19 cellular contexts compared by ENCODE assay signal in genomic region chr6:151914475-151914874, GRCh38.
DNase-seq lines count a peak whose midpoint lies in the region; ATAC-seq and TF ChIP-seq lines count a peak whose summit lies in the region.
"Had no signal": no experiment of that assay in that cellular context is flagged by ENCODE, and none has a peak within 500 bp of the region (broad histone marks: within the 10 kb centered on the region; RNA-seq: fewer than 3 reads in every experiment).

No MANE protein-coding gene starts in this region.

- H3K27ac Mint-ChIP-seq in HFFc6: no peak overlapping the region
- H3K27ac Mint-ChIP-seq: nephron progenitor cell; stimulated activated effector memory CD8-positive, alpha-beta T cell treated with anti-CD3 and anti-CD28 coated beads, Interleukin-12 subunit alpha, Interleukin-12 subunit beta, amount 100 ng/mL, for 72 hours had no signal

- H3K4me1 Mint-ChIP-seq in HFFc6 (ENCODE audit: low read depth): peaks cover 56% of the 10 kb centered on the region
- H3K4me1 Mint-ChIP-seq: nephron progenitor cell; stimulated activated effector memory CD8-positive, alpha-beta T cell treated with anti-CD3 and anti-CD28 coated beads, Interleukin-12 subunit alpha, Interleukin-12 subunit beta, amount 100 ng/mL, for 72 hours had no signal

- no peaks in the 10 kb centered on the region for H3K36me3 ChIP-seq in RWPE2 (ENCODE audit: low read depth)
- H3K36me3 ChIP-seq in uterus: no peaks in the 10 kb centered on the region
- H3K36me3 ChIP-seq: BLaER1 treated with 17β-estradiol and CSF1 and Interleukin-3, amounts not matched to agents 10 nM and 100 nM; heart left ventricle; spleen; thoracic aorta had no signal

- DNase-seq in HFFc6: peak; percentile 11
- DNase-seq in RWPE2 (ENCODE audit: low spot score): no peak
- DNase-seq in fibroblast of mammary gland (ENCODE audit: low read depth): peak; percentile 54
- DNase-seq in uterus: no peak
- DNase-seq in GM20000 (ENCODE audit: low spot score): no peak
- DNase-seq in NCI-H2107 treated with DMSO at 0.1 percent for 48 hours (lab: John Stamatoyannopoulos, UW; ENCODE audit: unreplicated experiment): no peak
- DNase-seq: activated CD4-positive, CD25-positive, alpha-beta regulatory T cell treated with anti-CD3 and anti-CD28 coated beads, Interleukin-2, amount 50 U/mL, for 72 hours; activated effector memory CD4-positive, alpha-beta T cell treated with Interleukin-2 at 50 U/mL for 16 hours; heart left ventricle; NCI-H1694 treated with DMSO at 0.1 percent for 48 hours; NCI-H446; nephron progenitor cell; psoas muscle; spleen; T-helper 2 cell had no signal

- TF ChIP-seq CTCF in HFFc6 (IDR thresholded peaks at IDR 0.05): no peak
- no peak for TF ChIP-seq CTCF in RWPE2 (IDR thresholded peaks at IDR 0.05; ENCODE audit: poor library complexity, severe bottlenecking)
- no peak for TF ChIP-seq CTCF in fibroblast of mammary gland (conservative IDR thresholded peaks at IDR 0.05; ENCODE audit: control insufficient read depth, insufficient read depth, low read depth, low read length)
- TF ChIP-seq CTCF in uterus (IDR thresholded peaks at IDR 0.05): no peak
- TF ChIP-seq CTCF in GM20000 (IDR thresholded peaks at IDR 0.05; ENCODE audit: extremely low read depth, missing control alignments): no peak

- no peak overlapping the region for H3K4me3 Mint-ChIP-seq in HFFc6
- H3K4me3 Mint-ChIP-seq: nephron progenitor cell; stimulated activated effector memory CD8-positive, alpha-beta T cell treated with anti-CD3 and anti-CD28 coated beads, Interleukin-12 subunit alpha, Interleukin-12 subunit beta, amount 100 ng/mL, for 72 hours had no signal

- ATAC-seq in RWPE2 (ENCODE audit: low read depth) (no peak), HG02588 (IDR thresholded peaks at IDR 0.05; ENCODE audit: unreplicated experiment) (no peak)
- ATAC-seq: heart left ventricle; psoas muscle; stimulated activated effector memory CD8-positive, alpha-beta T cell treated with anti-CD3 and anti-CD28 coated beads, Interleukin-12 subunit alpha, Interleukin-12 subunit beta, amount 100 ng/mL, for 72 hours had no signal

- H3K4me3 ChIP-seq in RWPE2 (ENCODE audit: severe bottlenecking): no peak overlapping the region
- H3K4me3 ChIP-seq in fibroblast of mammary gland (ENCODE audit: control insufficient read depth, low read depth, low read length): no peak overlapping the region
- no peak overlapping the region for H3K4me3 ChIP-seq in uterus
- H3K4me3 ChIP-seq: BLaER1 treated with 17β-estradiol and CSF1 and Interleukin-3, amounts not matched to agents 10 nM and 100 nM; heart left ventricle; psoas muscle; spleen; thoracic aorta had no signal

- no peaks in the 10 kb centered on the region for H3K36me3 Mint-ChIP-seq in HFFc6 (ENCODE audit: low read depth)
- H3K36me3 Mint-ChIP-seq: stimulated activated effector memory CD8-positive, alpha-beta T cell treated with anti-CD3 and anti-CD28 coated beads, Interleukin-12 subunit alpha, Interleukin-12 subunit beta, amount 100 ng/mL, for 72 hours had no signal

- H3K4me1 ChIP-seq in RWPE2 (ENCODE audit: insufficient read depth, poor library complexity, severe bottlenecking) (peaks cover 56% of the 10 kb centered on the region), uterus (peaks cover 0 to 3% of the 10 kb centered on the region in 2 donors)
- H3K4me1 ChIP-seq: BLaER1 treated with 17β-estradiol and CSF1 and Interleukin-3, amounts not matched to agents 10 nM and 100 nM; heart left ventricle; spleen had no signal

- H3K27ac ChIP-seq in RWPE2 (ENCODE audit: poor library complexity, severe bottlenecking): peak overlapping the region; percentile 99
- H3K27ac ChIP-seq in uterus: peak overlapping the region; percentile 78 to 82
- H3K27ac ChIP-seq: BLaER1 treated with 17β-estradiol and CSF1 and Interleukin-3, amounts not matched to agents 10 nM and 100 nM; heart left ventricle; psoas muscle; spleen; thoracic aorta had no signal

- H3K9me3 Mint-ChIP-seq in HFFc6: no peaks in the 10 kb centered on the region
- H3K9me3 Mint-ChIP-seq: nephron progenitor cell; stimulated activated effector memory CD8-positive, alpha-beta T cell treated with anti-CD3 and anti-CD28 coated beads, Interleukin-12 subunit alpha, Interleukin-12 subunit beta, amount 100 ng/mL, for 72 hours had no signal

- peaks cover 3% of the 10 kb centered on the region; the same call in 1 of the 2 replicates for H3K27me3 Mint-ChIP-seq in HFFc6 (ENCODE audit: insufficient read depth)

- H3K27me3 ChIP-seq in RWPE2 (ENCODE audit: insufficient read depth, poor library complexity, severe bottlenecking): no peaks in the 10 kb centered on the region
- H3K27me3 ChIP-seq in uterus: no peaks in the 10 kb centered on the region
- H3K27me3 ChIP-seq: BLaER1 treated with 17β-estradiol and CSF1 and Interleukin-3, amounts not matched to agents 10 nM and 100 nM; heart left ventricle; spleen had no signal

- H3K9me3 ChIP-seq in RWPE2 (ENCODE audit: severe bottlenecking) (no peaks in the 10 kb centered on the region), uterus (no peaks in the 10 kb centered on the region)
- H3K9me3 ChIP-seq: BLaER1 treated with 17β-estradiol and CSF1 and Interleukin-3, amounts not matched to agents 10 nM and 100 nM; heart left ventricle; psoas muscle; spleen; thoracic aorta had no signal

- TF ChIP-seq POLR2A in uterus (IDR thresholded peaks at IDR 0.05): no peak

- intact Hi-C loops in uterus (cut with DNase I; ENCODE audit: low total_unique reads): no loop called here

Comparison
In these comparisons a context has a peak if more than half of its experiments do, and no peak if none do; other contexts are left out.
1. DNase-seq: peak in HFFc6 (single experiment) and fibroblast of mammary gland (single experiment); none in RWPE2 (single experiment), uterus (0 of 2), GM20000 (single experiment) and NCI-H2107 treated with DMSO at 0.1 percent for 48 hours (single experiment).